ENCODE assay signal across 8 cellular contexts in the genomic region with DNA sequence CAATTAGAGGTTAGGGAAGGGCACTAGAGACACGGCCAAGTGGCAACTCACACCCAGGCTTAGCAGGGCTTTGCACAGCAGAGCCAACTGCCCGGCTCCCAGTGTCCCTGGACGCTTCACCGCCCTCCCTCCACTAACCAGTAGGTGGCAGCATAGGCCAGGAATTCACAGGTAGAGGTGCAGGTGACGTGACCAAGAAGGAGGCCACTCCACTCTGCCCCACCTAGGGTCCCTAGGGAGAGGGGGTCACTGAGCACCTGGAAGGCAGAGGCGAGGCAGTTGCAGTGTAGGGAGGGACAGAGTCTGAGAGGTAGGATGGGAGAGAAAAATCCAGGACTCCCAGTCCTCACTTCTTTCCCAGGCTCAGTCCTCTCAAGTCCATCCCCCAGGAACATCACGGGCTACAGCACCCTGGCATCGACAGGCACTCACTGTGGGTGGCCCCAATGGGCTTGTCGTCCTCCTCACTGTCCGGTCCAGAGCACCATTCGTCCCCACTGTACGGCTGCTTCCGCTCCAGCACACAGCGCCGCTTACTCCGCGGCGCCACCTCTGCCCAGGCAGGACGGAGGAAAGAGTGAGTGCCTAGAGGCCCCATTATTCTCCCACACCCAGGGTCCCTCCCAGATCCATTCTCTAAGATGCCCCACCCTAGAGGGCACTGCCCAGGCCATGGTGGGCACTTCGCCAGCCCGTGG. TPM values are rescaled to one million over a fixed set of nuclear protein-coding genes. Genes with fewer than 3 reads are reported as not detected.
DNase-seq lines count a peak whose midpoint lies in the region; ATAC-seq and TF ChIP-seq lines count a peak whose summit lies in the region.

No MANE protein-coding gene starts in this region.

- BruUV-seq in Panc1 (replicated peaks; lab: Mats Ljungman, UMichigan) = no TSS peak

- H3K36me3 Mint-ChIP-seq in neural progenitor cell = peaks cover 3% of the 10 kb centered on the region

- intact Hi-C loops in Panc1 (cut with micrococcal nuclease; ENCODE audit: unreplicated experiment) = loop anchor here (1.0 to 2.0 kb wide), 2 partner anchors 21 to 50 kb away; partner anchors contain the start of gene UPK2

- peak; percentile 89 for DNase-seq in activated gamma-delta T cell treated with Interleukin-2 at 50 U/mL for 16 hours
- no peak for DNase-seq in activated gamma-delta T cell (lab: John Stamatoyannopoulos, UW)
- DNase-seq in Panc1 (ENCODE audit: low read depth, low spot score) = peak; percentile 86
- DNase-seq in activated T-helper 1 cell treated with Interleukin-2 at 50 U/mL for 16 hours (ENCODE audit: low read depth) = peak; percentile 72
- peak; percentile 79 for DNase-seq in fibroblast of pulmonary artery (ENCODE audit: low read depth)
- DNase-seq in neural progenitor cell (ENCODE audit: low spot score) = peak; percentile 85

- H3K79me2 ChIP-seq in neural progenitor cell (ENCODE audit: low read depth) = peaks cover 65% of the 10 kb centered on the region

- in situ Hi-C loops in Panc1 (cut with HindIII; ENCODE audit: low pct_unique_long_range_greater_than_20kb, low sequenced_read_pairs) = no loop called here

- no peak overlapping the region for H2AFZ ChIP-seq in neural progenitor cell (replicated peaks)

- H3K4me1 ChIP-seq in HUES6 (ENCODE audit: control insufficient read depth, insufficient read depth, low read length) (peaks cover 39% of the 10 kb centered on the region), Panc1 (ENCODE audit: control insufficient read depth, insufficient read depth, low read length) (peaks cover 74% of the 10 kb centered on the region), neural progenitor cell (peaks cover 47% of the 10 kb centered on the region), subcutaneous abdominal adipose tissue (ENCODE audit: control insufficient read depth in 5 of 5, insufficient read depth in 5 of 5, low read length in 5 of 5) (peaks cover 12 to 51% (median 48%) of the 10 kb centered on the region in 5 donors)

- CTCF ChIA-PET in Panc1 (lab: Charles Lee) = interaction anchor here (0.7 to 0.8 kb wide), 2 partner anchors 23 to 115 kb away, joined by 3 to 4 read pairs; no protein-coding TSS in a partner anchor

- H3K9me3 ChIP-seq in HUES6 (ENCODE audit: control insufficient read depth, insufficient read depth, low read depth, low read length) (no peaks in the 10 kb centered on the region), Panc1 (ENCODE audit: control insufficient read depth, insufficient read depth, low read depth, low read length) (no peaks in the 10 kb centered on the region), neural progenitor cell (ENCODE audit: low read depth) (no peaks in the 10 kb centered on the region), subcutaneous abdominal adipose tissue (ENCODE audit: control insufficient read depth in 5 of 5, low read length in 5 of 5) (no peaks in the 10 kb centered on the region)

- H3K4me2 ChIP-seq in neural progenitor cell = peak overlapping the region; percentile 58

- peak overlapping the region; percentile 50 for H3K4me3 Mint-ChIP-seq in neural progenitor cell

- POLR2A ChIA-PET in Panc1 (lab: Charles Lee) = interaction anchor here (0.7 to 2.7 kb wide), 2 partner anchors 15 to 155 kb away, joined by 3 to 11 read pairs; no protein-coding TSS in a partner anchor

- peak overlapping the region; percentile 30 for H3K9ac ChIP-seq in HUES6 (ENCODE audit: low read length)
- H3K9ac ChIP-seq in neural progenitor cell = no peak overlapping the region
- no peak overlapping the region for H3K9ac ChIP-seq in subcutaneous abdominal adipose tissue (ENCODE audit: low read length in 5 of 5)

- no peak overlapping the region for H3K27ac ChIP-seq in HUES6 (ENCODE audit: low read depth, low read length)
- H3K27ac ChIP-seq in Panc1 (ENCODE audit: low read length) = peak overlapping the region; percentile 99
- no peak overlapping the region for H3K27ac ChIP-seq in neural progenitor cell
- peak overlapping the region; percentile 39 for H3K27ac ChIP-seq in subcutaneous abdominal adipose tissue (ENCODE audit: low read depth, low read length)

- peaks cover 3% of the 10 kb centered on the region for H3K27me3 Mint-ChIP-seq in neural progenitor cell (ENCODE audit: insufficient read depth, low read depth)

- H3K4me3 ChIP-seq in HUES6 (ENCODE audit: low read depth, low read length) = peak overlapping the region; percentile 42
- H3K4me3 ChIP-seq in Panc1 (ENCODE audit: low read depth in 2 of 2, low read length in 2 of 2) = peak overlapping the region; percentile 11 to 37
- no peak overlapping the region for H3K4me3 ChIP-seq in fibroblast of pulmonary artery (replicated peaks; ENCODE audit: low read depth, low read length)
- H3K4me3 ChIP-seq in neural progenitor cell = peak overlapping the region; percentile 9
- H3K4me3 ChIP-seq in subcutaneous abdominal adipose tissue (ENCODE audit: low read depth in 1 of 5, low read length in 5 of 5) = no peak overlapping the region

- peak; percentile 53 for ATAC-seq in Panc1

- H3K36me3 ChIP-seq in HUES6 (ENCODE audit: control insufficient read depth, insufficient read depth, low read length) (peaks cover 47% of the 10 kb centered on the region), Panc1 (ENCODE audit: control insufficient read depth, insufficient read depth, low read length) (peaks cover 9% of the 10 kb centered on the region; the same call in 1 of the 2 replicates), neural progenitor cell (peaks cover 5% of the 10 kb centered on the region), subcutaneous abdominal adipose tissue (ENCODE audit: control insufficient read depth in 5 of 5, insufficient read depth in 5 of 5, low read length in 5 of 5) (peaks cover 0 to 55% (median 48%) of the 10 kb centered on the region in 5 donors)

- H3K27ac Mint-ChIP-seq in neural progenitor cell = peak overlapping the region; percentile 66

- no peaks in the 10 kb centered on the region for H3K9me3 Mint-ChIP-seq in neural progenitor cell

- TF ChIP-seq CTCF in Panc1 (IDR thresholded peaks at IDR 0.05) (peak; percentile 92), fibroblast of pulmonary artery (IDR thresholded peaks at IDR 0.05; ENCODE audit: low read length, missing control alignments) (peak; percentile 86), neural progenitor cell (IDR thresholded peaks at IDR 0.05) (peak; percentile 93)

- peaks cover 45% of the 10 kb centered on the region for H3F3A ChIP-seq in neural progenitor cell (ENCODE audit: low read depth)

- H4K20me1 ChIP-seq in neural progenitor cell (ENCODE audit: low read depth) = peaks cover 46% of the 10 kb centered on the region

- H3K27me3 ChIP-seq in HUES6 (ENCODE audit: control insufficient read depth, insufficient read depth, low read length) (no peaks in the 10 kb centered on the region), Panc1 (ENCODE audit: control insufficient read depth, insufficient read depth, low read length) (no peaks in the 10 kb centered on the region), neural progenitor cell (no peaks in the 10 kb centered on the region), subcutaneous abdominal adipose tissue (ENCODE audit: control insufficient read depth in 5 of 5, insufficient read depth in 4 of 5, low read length in 5 of 5) (no peaks in the 10 kb centered on the region)

- peaks cover 46% of the 10 kb centered on the region for H3K4me1 Mint-ChIP-seq in neural progenitor cell

RNA-seq across cellular contexts. Expression of gene BCL9L, which starts 18.5 kb away (rescaled TPM):
- 234 TPM for total RNA-seq in Panc1 (2021; ENCODE audit: unreplicated experiment)
- polyA plus RNA-seq in Panc1 (2012; ENCODE audit: insufficient read length) = 207 TPM
- total RNA-seq in neural progenitor cell (ENCODE audit: low replicate concordance) = 3.0 and 7.2 TPM in 2 replicates

RNA-seq across cellular contexts. Expression of gene CXCR5, which starts 23.5 kb away (rescaled TPM):
- total RNA-seq in Panc1 (2021; ENCODE audit: unreplicated experiment) = not detected
- polyA plus RNA-seq in Panc1 (2012; ENCODE audit: insufficient read length) = not detected
- total RNA-seq in neural progenitor cell (ENCODE audit: low replicate concordance) = not detected in 2 replicates

RNA-seq across cellular contexts. Expression of gene UPK2, which starts 48.9 kb away (rescaled TPM):
- 0.92 TPM for total RNA-seq in Panc1 (2021; ENCODE audit: unreplicated experiment)
- polyA plus RNA-seq in Panc1 (2012; ENCODE audit: insufficient read length) = 4.6 TPM
- 0.43 TPM in 1 of 2 replicates, not detected in the other for total RNA-seq in neural progenitor cell (ENCODE audit: low replicate concordance)

Comparison
In these comparisons a context has a peak if more than half of its experiments do, and no peak if none do; other contexts are left out.
1. H3K27ac ChIP-seq: peak in Panc1 (single experiment) and subcutaneous abdominal adipose tissue (single experiment); none in HUES6 (single experiment) and neural progenitor cell (single experiment).
2. H3K4me3 ChIP-seq: peak in HUES6 (single experiment), Panc1 (2 of 2) and neural progenitor cell (single experiment); none in fibroblast of pulmonary artery (single experiment) and subcutaneous abdominal adipose tissue (0 of 5).
3. RNA of gene BCL9L, which starts 18.5 kb away (total RNA-seq): 234 TPM in Panc1 (single experiment); 3.0 to 7.2 TPM in neural progenitor cell; every median in the first group is over 10 times any median in the second.
4. Peak in every context shown above with its lines, with median percentiles within 50 percentile points of each other: CTCF ChIP-seq.